In genomic region chr1:19209990-19210771, GRCh38 we compare ENCODE assay signal across 8 cellular contexts. TPM values are rescaled to one million over a fixed set of nuclear protein-coding genes. Genes with fewer than 3 reads are reported as not detected.
DNase-seq lines count a peak whose midpoint lies in the region; ATAC-seq, FAIRE-seq and TF ChIP-seq lines count a peak whose summit lies in the region.

TSS of gene UBR4 (minus strand) at chr1:19210266. CDS start at chr1:19210248, 18 bp downstream.

- TF ChIP-seq EP300 in HepG2 (IDR thresholded peaks at IDR 0.05; ENCODE audit: low read depth in 2 of 2, low read length in 2 of 2) (peak; percentile 34 to 65; a peak in 2 of 4 replicates), HepG2 (CRISPR knock-in tag; IDR thresholded peaks at IDR 0.05; ENCODE audit: borderline replicate concordance) (0 out of 2 replicates have a peak, but pooled peaks have one; percentile 57)

- peak within 1 kb of the TSS; percentile 92 for H3K27ac ChIP-seq in HepG2 (ENCODE audit: extremely low read length, insufficient read depth, low read length)

- no peaks in the 10 kb centered on the region for H3K9me3 ChIP-seq in HepG2 (ENCODE audit: low read length)

- peaks cover 31% of the 10 kb centered on the region for H4K20me1 ChIP-seq in HepG2 (ENCODE audit: insufficient read depth, low read length)

- CTCF ChIA-PET in HepG2 (lab: Yijun Ruan, JAX; ENCODE audit: low intra/inter-chr PET ratio, low total read pairs), result no interaction called here

- BruUV-seq in HepG2 (replicated peaks; lab: Mats Ljungman, UMichigan), result no TSS peak

- intact Hi-C loops in HepG2 (cut with micrococcal nuclease; ENCODE audit: unreplicated experiment), result no loop called here

- H3K79me2 ChIP-seq in HepG2 (ENCODE audit: insufficient read depth, low read length), result peaks cover 80% of the 10 kb centered on the region

- peaks cover 73% of the 10 kb centered on the region for H3K4me1 ChIP-seq in HepG2 (ENCODE audit: insufficient read depth, low read length)

- DNase-seq in C1 segment of cervical spinal cord (lab: John Stamatoyannopoulos, UW), result peak; percentile 47 to 94 (median 86)
- peak; percentile 78 for DNase-seq in NCI-H748 treated with DMSO at 0.1 percent for 48 hours (lab: John Stamatoyannopoulos, UW)
- peak; percentile 94 to 95 for DNase-seq in activated CD4-positive, alpha-beta T cell treated with anti-CD3 and anti-CD28 coated beads, Interleukin-2, amount 50 U/mL, for 4 hours
- DNase-seq in dermis blood vessel endothelial cell, result peak; percentile 97
- DNase-seq in HepG2 (ENCODE audit: low spot score), result peak; percentile 94
- peak; percentile 97 for DNase-seq in stimulated activated CD4-positive, alpha-beta T cell treated with anti-CD3 and anti-CD28 coated beads, Interleukin-4, amount 100 ng/mL, for 1 hour

- TF ChIP-seq RAD21 in HepG2 (CRISPR knock-in tag; IDR thresholded peaks at IDR 0.05), result peak; percentile 56

- in situ Hi-C loops in HepG2 (cut with HindIII; ENCODE audit: extremely low pct_ligation_motif_present, low pct_unique_long_range_greater_than_20kb), result no loop called here

- H3K4me2 ChIP-seq in HepG2 (ENCODE audit: low read depth, low read length), result peak within 1 kb of the TSS; percentile 93

- no peak for TF ChIP-seq CTCF in HepG2 (CRISPR knock-in tag; IDR thresholded peaks at IDR 0.05)

- peak; percentile 94 for FAIRE-seq in HepG2 (lab: Jason Lieb, UNC)

- 0% methylated on average over 11 of the region's 80 CpGs for WGBS in HepG2 (ENCODE audit: low lambda C conversion rate)

- peak within 1 kb of the TSS; percentile 93 for H3K9ac ChIP-seq in HepG2 (ENCODE audit: insufficient read depth, low read depth, low read length)

- H3K27me3 ChIP-seq in HepG2 (ENCODE audit: control insufficient read depth in 1 of 2, insufficient read depth in 2 of 2, low read length in 2 of 2), result peaks cover 0 to 4% of the 10 kb centered on the region in 2 experiments; a peak in 1 of 5 replicates

- ATAC-seq in GM19372 (IDR thresholded peaks at IDR 0.05; ENCODE audit: low read depth, unreplicated experiment) (peak; percentile 83), HG03558 (IDR thresholded peaks at IDR 0.05; ENCODE audit: extremely low read depth, unreplicated experiment) (peak; percentile 47), HepG2 (peak; percentile 95)

- peak within 1 kb of the TSS; percentile 84 to 87 (median 84) for H3K4me3 ChIP-seq in HepG2 (replicated peaks in 1 of 3; ENCODE audit: insufficient read depth in 1 of 3, low read depth in 2 of 3, low read length in 3 of 3)

- POLR2A ChIA-PET in HepG2 (lab: Yijun Ruan, JAX), result interaction anchor here (0.9 to 1.5 kb wide), 5 partner anchors 8 to 41 kb away, joined by 3 to 11 read pairs (median 6); partner anchors contain the start of gene EMC1

- H3K36me3 ChIP-seq in HepG2 (replicated peaks in 1 of 2; ENCODE audit: control insufficient read depth in 1 of 2, insufficient read depth in 2 of 2, low read length in 2 of 2), result peaks cover 1 to 13% of the 10 kb centered on the region in 2 experiments; a peak in 3 of 5 replicates

- H2AFZ ChIP-seq in HepG2 (ENCODE audit: low read length), result peak within 1 kb of the TSS; percentile 39

- peak; percentile 86 to 93 for TF ChIP-seq POLR2A in HepG2 (IDR thresholded peaks at IDR 0.05; ENCODE audit: insufficient read depth in 1 of 2, low read depth in 2 of 2, low read length in 2 of 2)

TF ChIP-seq in HepG2, 621 proteins besides CTCF, POLR2A, EP300 and RAD21 (continues in another document):
- no peak for TF ChIP-seq ZSCAN29 (CRISPR knock-in tag; conservative IDR thresholded peaks at IDR 0.05)
- TF ChIP-seq ZBTB7B (CRISPR knock-in tag; IDR thresholded peaks at IDR 0.05), result peak; percentile 76
- 0 out of 2 replicates have a peak, but pooled peaks have one; percentile 67 for TF ChIP-seq ZFP1 (CRISPR knock-in tag; IDR thresholded peaks at IDR 0.05)
- peak; percentile 93; the same call in 1 of the 2 replicates for TF ChIP-seq ZNF589 (CRISPR knock-in tag; conservative IDR thresholded peaks at IDR 0.05)
- 0 out of 2 replicates have a peak, but pooled peaks have one; percentile 43 for TF ChIP-seq ZNF660 (CRISPR knock-in tag; IDR thresholded peaks at IDR 0.05; ENCODE audit: borderline replicate concordance, low read depth)
- TF ChIP-seq HDAC1 (CRISPR knock-in tag; IDR thresholded peaks at IDR 0.05), result peak; percentile 97
- no peak; the same call in 1 of the 2 replicates for TF ChIP-seq ZNF276 (CRISPR knock-in tag; IDR thresholded peaks at IDR 0.05; ENCODE audit: low read depth)
- peak; percentile 80 for TF ChIP-seq E2F5 (CRISPR knock-in tag; conservative IDR thresholded peaks at IDR 0.05)
- TF ChIP-seq RXRB (CRISPR knock-in tag; IDR thresholded peaks at IDR 0.05; ENCODE audit: borderline replicate concordance), result peak; percentile 79; the same call in 1 of the 2 replicates
- TF ChIP-seq ZNF841 (CRISPR knock-in tag; IDR thresholded peaks at IDR 0.05; ENCODE audit: borderline replicate concordance), result no peak
- TF ChIP-seq NR2F1 (CRISPR knock-in tag; IDR thresholded peaks at IDR 0.05), result peak; percentile 61 to 64; a peak in 2 of 4 replicates
- no peak for TF ChIP-seq ZNF83 (CRISPR knock-in tag; IDR thresholded peaks at IDR 0.05; ENCODE audit: borderline replicate concordance)
- peak; percentile 78 for TF ChIP-seq KDM5A (IDR thresholded peaks at IDR 0.05; ENCODE audit: borderline replicate concordance, low read length)
- TF ChIP-seq DZIP1 (CRISPR knock-in tag; IDR thresholded peaks at IDR 0.05), result no peak
- no peak for TF ChIP-seq AGO1 (IDR thresholded peaks at IDR 0.05; ENCODE audit: low read depth, low read length, poor library complexity, severe bottlenecking)

RNA-seq across cellular contexts. Expression of gene UBR4, which starts in this region (rescaled TPM):
- total RNA-seq in dermis blood vessel endothelial cell, result 95.1 and 172 TPM in 2 replicates
- 59.1 and 66.2 TPM in 2 replicates for total RNA-seq in HepG2 (2016; rRNA removed; fragmentation: Illumina TruSeq; extraction: Trizol)
- 17.7 and 18.4 TPM in 2 replicates for total RNA-seq in HepG2 (2016; cell fraction: cytosol; rRNA removed; fragmentation: Illumina TruSeq; extraction: Trizol; ENCODE audit: low read depth)
- 53.6 and 64.6 TPM in 2 replicates for total RNA-seq in HepG2 (2016; cell fraction: insoluble cytoplasmic fraction; rRNA removed; fragmentation: Illumina TruSeq; extraction: Trizol)
- total RNA-seq in HepG2 (2016; cell fraction: membrane; rRNA removed; fragmentation: Illumina TruSeq; extraction: Trizol), result 19.8 and 23.1 TPM in 2 replicates
- total RNA-seq in HepG2 (2016; cell fraction: nucleus; rRNA removed; fragmentation: Illumina TruSeq; extraction: Trizol), result 105 and 127 TPM in 2 replicates
- 106 and 137 TPM in 2 replicates for polyA plus RNA-seq in HepG2 (2011; rRNA removed)
- polyA plus RNA-seq in HepG2 (2011; cell fraction: cytosol; rRNA removed), result 67.5 and 69.8 TPM in 2 replicates
- 915 and 1,017 TPM in 2 replicates for polyA plus RNA-seq in HepG2 (2011; cell fraction: nucleus; rRNA removed)
- 113 and 180 TPM in 2 replicates for polyA plus RNA-seq in HepG2 (2012)
- polyA plus RNA-seq in HepG2 (2016; cell fraction: cytosol; fragmentation: Illumina TruSeq; extraction: Trizol; ENCODE audit: low read depth), result 6.1 and 6.6 TPM in 2 replicates
- polyA plus RNA-seq in HepG2 (2016; cell fraction: insoluble cytoplasmic fraction; fragmentation: Illumina TruSeq; extraction: Trizol; ENCODE audit: low read depth), result 42.9 and 62.8 TPM in 2 replicates
- 9.9 and 10.5 TPM in 2 replicates for polyA plus RNA-seq in HepG2 (2016; cell fraction: membrane; fragmentation: Illumina TruSeq; extraction: Trizol; ENCODE audit: low read depth)
- 262 and 285 TPM in 2 replicates for polyA plus RNA-seq in HepG2 (2016; cell fraction: nucleus; fragmentation: Illumina TruSeq; extraction: Trizol; ENCODE audit: insufficient read depth, low read depth)
- 142 and 234 TPM in 2 replicates for polyA minus RNA-seq in HepG2 (2011; rRNA and poly(A)+ RNA removed; ENCODE audit: low replicate concordance)
- polyA minus RNA-seq in HepG2 (2011; cell fraction: cytosol; rRNA and poly(A)+ RNA removed), result 82.8 and 97.7 TPM in 2 replicates
- 335 and 414 TPM in 2 replicates for polyA minus RNA-seq in HepG2 (2011; cell fraction: nucleus; rRNA and poly(A)+ RNA removed)

Comparison
In these comparisons a context has a peak if more than half of its experiments do, and no peak if none do; other contexts are left out.
1. Peak in every context shown above with its lines: DNase-seq, ATAC-seq, H3K4me3 ChIP-seq and H3K27ac ChIP-seq.